ENCODE assay signal across 14 cellular contexts in genomic region chr14:88729159-88729558, GRCh38.
DNase-seq lines count a peak whose midpoint lies in the region; ATAC-seq and TF ChIP-seq lines count a peak whose summit lies in the region.
"Had no signal": no experiment of that assay in that cellular context is flagged by ENCODE, and none has a peak within 500 bp of the region (broad histone marks: within the 10 kb centered on the region; RNA-seq: fewer than 3 reads in every experiment).

No MANE protein-coding gene starts in this region.

- TF ChIP-seq CTCF in BJ (IDR thresholded peaks at IDR 0.05; ENCODE audit: insufficient read depth, low read depth, low read length) (peak; percentile 30), HFF-Myc (IDR thresholded peaks at IDR 0.05; ENCODE audit: low read depth, low read length, missing control alignments) (peak; percentile 26), kidney epithelial cell (IDR thresholded peaks at IDR 0.05; ENCODE audit: insufficient read depth, low read length, poor library complexity, severe bottlenecking) (peak; percentile 10), vagina (IDR thresholded peaks at IDR 0.05) (no peak), upper lobe of left lung (IDR thresholded peaks at IDR 0.05) (no peak)

- no peak for ATAC-seq in upper lobe of left lung (ENCODE audit: low FRiP score in 2 of 2)
- ATAC-seq: left ventricle myocardium superior, WTC11 had no signal

- DNase-seq in BJ (ENCODE audit: low read depth) = no peak
- no peak for DNase-seq in HFF-Myc (ENCODE audit: extremely low read depth, low read depth)
- DNase-seq in adipocyte (ENCODE audit: low read depth) = peak; percentile 7
- no peak for DNase-seq in kidney epithelial cell (ENCODE audit: low read depth)
- no peak for DNase-seq in activated T-cell treated with anti-CD3 and anti-CD28 coated beads, Interleukin-2, amount 50 U/mL, for 1 hour
- DNase-seq in vagina (ENCODE audit: extremely low spot score in 2 of 2) = no peak
- DNase-seq in NCI-H2107 treated with DMSO at 0.1 percent for 48 hours (lab: John Stamatoyannopoulos, UW; ENCODE audit: unreplicated experiment) = no peak
- no peak for DNase-seq in upper lobe of left lung
- DNase-seq: EL, left ventricle myocardium superior, NCI-H1436, ovary, substantia nigra had no signal

- H3K27me3 ChIP-seq in BJ (ENCODE audit: control insufficient read depth, insufficient read depth, low read length) = no peaks in the 10 kb centered on the region
- no peaks in the 10 kb centered on the region for H3K27me3 ChIP-seq in adipocyte (replicated peaks; ENCODE audit: control insufficient read depth, insufficient read depth, low read length)
- no peaks in the 10 kb centered on the region for H3K27me3 ChIP-seq in kidney epithelial cell (ENCODE audit: control insufficient read depth, insufficient read depth, low read length)
- no peaks in the 10 kb centered on the region for H3K27me3 ChIP-seq in vagina
- H3K27me3 ChIP-seq in upper lobe of left lung = no peaks in the 10 kb centered on the region
- H3K27me3 ChIP-seq: ovary had no signal

- H3K9ac ChIP-seq in adipocyte (ENCODE audit: low read length) = no peak overlapping the region

- intact Hi-C loops in vagina (cut with DNase I) = no loop called here

- POLR2A ChIA-PET in BJ (lab: Charles Lee) = no interaction called here

- CTCF ChIA-PET in BJ (lab: Yijun Ruan, JAX) = interaction anchor here (0.8 kb wide), 1 partner anchor 9 kb away, joined by 3 read pairs; no protein-coding TSS in a partner anchor

- H3K4me1 ChIP-seq in adipocyte (ENCODE audit: control insufficient read depth, insufficient read depth, low read length) = no peaks in the 10 kb centered on the region
- no peaks in the 10 kb centered on the region for H3K4me1 ChIP-seq in vagina
- no peaks in the 10 kb centered on the region for H3K4me1 ChIP-seq in upper lobe of left lung

- H3K9me3 ChIP-seq in adipocyte (ENCODE audit: control insufficient read depth, low read length) = peaks cover 2% of the 10 kb centered on the region
- no peaks in the 10 kb centered on the region for H3K9me3 ChIP-seq in vagina
- H3K9me3 ChIP-seq in upper lobe of left lung = no peaks in the 10 kb centered on the region
- H3K9me3 ChIP-seq: ovary had no signal

- H3K27ac ChIP-seq in vagina (no peak overlapping the region), upper lobe of left lung (no peak overlapping the region)
- H3K27ac ChIP-seq: ovary had no signal

- no peak for TF ChIP-seq EP300 in upper lobe of left lung (IDR thresholded peaks at IDR 0.05)

- H3K4me3 ChIP-seq in BJ (ENCODE audit: low read depth, low read length) = no peak overlapping the region
- no peak overlapping the region for H3K4me3 ChIP-seq in HFF-Myc (replicated peaks; ENCODE audit: low read depth, low read length)
- no peak overlapping the region for H3K4me3 ChIP-seq in adipocyte (ENCODE audit: low read length)
- no peak overlapping the region for H3K4me3 ChIP-seq in kidney epithelial cell (ENCODE audit: low read depth, low read length)
- no peak overlapping the region for H3K4me3 ChIP-seq in vagina
- H3K4me3 ChIP-seq in upper lobe of left lung = no peak overlapping the region
- H3K4me3 ChIP-seq: ovary had no signal

- H3K36me3 ChIP-seq in BJ (ENCODE audit: control insufficient read depth, insufficient read depth, low read length) (no peaks in the 10 kb centered on the region), adipocyte (ENCODE audit: control insufficient read depth, insufficient read depth, low read length, severe bottlenecking) (no peaks in the 10 kb centered on the region), kidney epithelial cell (ENCODE audit: control insufficient read depth, insufficient read depth, low read length) (no peaks in the 10 kb centered on the region), vagina (no peaks in the 10 kb centered on the region), upper lobe of left lung (no peaks in the 10 kb centered on the region)
- H3K36me3 ChIP-seq: ovary had no signal

- TF ChIP-seq POLR2A in vagina (IDR thresholded peaks at IDR 0.05) (no peak), upper lobe of left lung (IDR thresholded peaks at IDR 0.05) (no peak)

Comparison
In these comparisons a context has a peak if more than half of its experiments do, and no peak if none do; other contexts are left out.
1. CTCF ChIP-seq: peak in BJ (single experiment), HFF-Myc (single experiment) and kidney epithelial cell (single experiment); none in vagina (0 of 3) and upper lobe of left lung (0 of 6).